27 cellular contexts compared by ENCODE assay signal in genomic region chr14:55512421-55512820, GRCh38.
DNase-seq lines count a peak whose midpoint lies in the region; ATAC-seq, FAIRE-seq and TF ChIP-seq lines count a peak whose summit lies in the region.
"Had no signal": no experiment of that assay in that cellular context is flagged by ENCODE, and none has a peak within 500 bp of the region (broad histone marks: within the 10 kb centered on the region; RNA-seq: fewer than 3 reads in every experiment).

No MANE protein-coding gene starts in this region.

- H3K9me3 ChIP-seq in SK-N-MC (ENCODE audit: low read depth, low read length): no peaks in the 10 kb centered on the region
- H3K9me3 ChIP-seq: transverse colon had no signal

- DNase-seq in GM04503 (ENCODE audit: low read depth): peak; percentile 54
- no peak for DNase-seq in SK-N-MC (ENCODE audit: low read depth, low spot score)
- peak; percentile 17 for DNase-seq in fibroblast of mammary gland (ENCODE audit: low read depth)
- DNase-seq in urothelium cell line (ENCODE audit: low spot score): no peak
- no peak for DNase-seq in hypothalamus (lab: John Stamatoyannopoulos, UW)
- no peak for DNase-seq in NCI-H1417 treated with DMSO at 0.1 percent for 48 hours (lab: John Stamatoyannopoulos, UW)
- DNase-seq: activated CD4-positive, alpha-beta T cell treated with anti-CD3 and anti-CD28 coated beads for 4 hours; activated CD8-positive, alpha-beta T cell treated with anti-CD3 and anti-CD28 coated beads, Interleukin-2, amount 10 ng/mL, durations not matched to agents 7 days and 5 days; caudate nucleus; CD4-positive, alpha-beta T cell; cortex of kidney; effector memory CD8-positive, alpha-beta T cell; erythroblast; GOT3; immature natural killer cell; left colon; NCI-H1105; NCI-H187 treated with DMSO at 0.1 percent for 48 hours; NCI-H2171; NCI-H510A treated with DMSO at 0.1 percent for 48 hours; stimulated activated CD4-positive, alpha-beta T cell treated with anti-CD3 and anti-CD28 coated beads, Interleukin-4, amount 100 ng/mL, for 4 hours; T-cell; transverse colon; WERI-Rb-1 had no signal

- FAIRE-seq in urothelium cell line (lab: Jason Lieb, UNC): no peak

- H3K4me3 ChIP-seq in SK-N-MC: no peak overlapping the region
- H3K4me3 ChIP-seq in fibroblast of mammary gland (ENCODE audit: control insufficient read depth, low read depth, low read length): no peak overlapping the region
- H3K4me3 ChIP-seq: transverse colon had no signal

- ATAC-seq in GM18861 (IDR thresholded peaks at IDR 0.05; ENCODE audit: unreplicated experiment): no peak
- ATAC-seq: activated CD8-positive, alpha-beta T cell treated with anti-CD3 and anti-CD28 coated beads, Interleukin-2, amount 10 ng/mL, durations not matched to agents 7 days and 5 days; activated naive CD4-positive, alpha-beta T cell treated with anti-CD3 and anti-CD28 coated beads, Interleukin-2, amount 50 U/mL, for 72 hours; activated T-helper 17 cell treated with anti-CD3 and anti-CD28 coated beads, Interleukin-2, amount 50 U/mL, for 72 hours; effector memory CD8-positive, alpha-beta T cell; left colon; T-cell had no signal

- no peak overlapping the region for H3K9ac ChIP-seq in SK-N-MC (ENCODE audit: insufficient read length)

- TF ChIP-seq CTCF in fibroblast of mammary gland (conservative IDR thresholded peaks at IDR 0.05; ENCODE audit: control insufficient read depth, insufficient read depth, low read depth, low read length): no peak

- H3K27ac ChIP-seq in SK-N-MC: peak overlapping the region; percentile 57; the same call in 1 of the 2 replicates
- H3K27ac ChIP-seq: transverse colon, WERI-Rb-1 had no signal

- no peaks in the 10 kb centered on the region for H3K36me3 ChIP-seq in SK-N-MC (ENCODE audit: insufficient read depth, low read length)
- H3K36me3 ChIP-seq: transverse colon, WERI-Rb-1 had no signal

Comparison
In these comparisons a context has a peak if more than half of its experiments do, and no peak if none do; other contexts are left out.
1. DNase-seq: peak in GM04503 (single experiment) and fibroblast of mammary gland (single experiment); none in SK-N-MC (single experiment), urothelium cell line (single experiment), hypothalamus (0 of 51) and NCI-H1417 treated with DMSO at 0.1 percent for 48 hours (single experiment).